ENCODE assay signal across 8 cellular contexts in the genomic region with DNA sequence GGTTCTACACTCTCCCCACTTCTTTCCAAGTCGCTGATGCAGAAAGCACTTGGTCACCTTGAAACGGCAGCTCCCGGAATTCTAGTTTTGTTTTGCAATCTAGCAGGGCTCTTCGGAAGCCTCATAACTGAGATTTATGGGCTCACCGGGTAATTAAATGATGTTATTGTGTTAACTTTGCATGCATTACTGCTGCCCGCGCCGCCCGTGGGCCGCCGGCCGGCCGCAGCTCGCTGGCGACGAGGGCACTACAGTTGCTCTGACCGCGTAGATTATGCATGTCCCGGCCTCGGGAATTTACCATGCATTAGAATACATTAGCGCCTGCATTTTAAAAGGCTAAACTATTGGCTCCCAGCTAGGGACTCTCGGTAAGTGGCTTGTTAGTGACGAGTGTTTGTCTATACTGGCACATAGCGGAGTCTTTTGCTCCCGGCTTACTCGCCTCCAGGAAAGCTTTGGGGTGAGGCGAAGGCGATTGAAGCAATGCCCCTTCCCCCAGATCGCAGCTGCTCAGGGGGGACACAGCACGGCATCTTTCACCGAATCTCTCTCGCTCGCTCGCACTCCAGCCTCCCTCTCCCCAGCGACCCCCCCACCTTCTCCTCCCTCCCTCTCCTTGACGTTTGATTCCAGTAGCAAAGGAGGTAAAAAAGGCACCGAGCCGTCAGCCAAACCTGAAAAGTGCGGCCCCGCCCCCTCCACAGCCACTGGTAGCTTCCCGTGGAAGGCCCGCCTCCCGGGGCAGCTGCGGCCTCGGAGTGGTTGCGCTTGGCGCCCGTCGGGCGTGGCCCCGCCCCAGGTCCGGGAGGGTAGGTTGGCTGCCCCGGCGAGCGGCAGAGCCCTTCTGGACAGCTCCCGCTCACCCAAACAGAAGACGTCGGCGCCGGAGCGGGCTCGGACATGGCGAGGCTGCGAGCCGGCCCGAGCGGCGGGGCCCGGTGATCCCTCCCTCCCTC. TPM values are rescaled to one million over a fixed set of nuclear protein-coding genes. Genes with fewer than 3 reads are reported as not detected.
DNase-seq lines count a peak whose midpoint lies in the region; ATAC-seq and TF ChIP-seq lines count a peak whose summit lies in the region.

Gene ONECUT2 (plus strand): TSS at position 839 of the 959 bp plus-strand sequence. CDS start 343 bp downstream, outside the sequence.

- peaks cover 3% of the 10 kb centered on the region for H3K36me3 Mint-ChIP-seq in T-helper 2 cell treated with Interferon-gamma antibody and Interleukin-4, amounts not matched to agents 5 μg/mL and 100 μg/mL, for 36 hours (ENCODE audit: low read depth)

- ATAC-seq in HCT116 (peak; percentile 97), GM19455 (IDR thresholded peaks at IDR 0.05; ENCODE audit: unreplicated experiment) (no peak)

- no peaks in the 10 kb centered on the region for H3K9me3 ChIP-seq in HCT116 (ENCODE audit: control insufficient read depth in 1 of 2, insufficient read depth in 1 of 2, low read depth in 1 of 2, low read length in 2 of 2)

- H4K20me1 ChIP-seq in HCT116 (ENCODE audit: insufficient read depth) = no peaks in the 10 kb centered on the region

- intact Hi-C loops in HCT116 (cut with micrococcal nuclease) = loop anchor here (5.0 kb wide), 1 partner anchor 228 kb away; no protein-coding TSS in a partner anchor

- H3K79me2 ChIP-seq in HCT116 (ENCODE audit: insufficient read depth, low read length) = peaks cover 5% of the 10 kb centered on the region; the same call in 1 of the 2 replicates

- H3K27me3 Mint-ChIP-seq in T-helper 2 cell treated with Interferon-gamma antibody and Interleukin-4, amounts not matched to agents 5 μg/mL and 100 μg/mL, for 36 hours (ENCODE audit: low read depth) = peaks cover 88% of the 10 kb centered on the region

- H3K27ac ChIP-seq in HCT116 (ENCODE audit: low read depth, low read length) = no peak within 1 kb of the TSS

- TF ChIP-seq RAD21 in HCT116 (IDR thresholded peaks at IDR 0.05; ENCODE audit: low read depth) = no peak

- peak within 1 kb of the TSS; percentile 87 for H3K4me2 ChIP-seq in HCT116 (ENCODE audit: low read length)

- peaks cover 18 to 33% of the 10 kb centered on the region in 2 experiments; a peak in 3 of 4 replicates for H3K4me1 ChIP-seq in HCT116 (ENCODE audit: control insufficient read depth in 1 of 2, insufficient read depth in 2 of 2, low read length in 2 of 2)

- peak within 1 kb of the TSS; percentile 96 for H2AFZ ChIP-seq in HCT116 (ENCODE audit: low read depth, low read length, poor library complexity, severe bottlenecking)

- H3K9ac ChIP-seq in HCT116 (ENCODE audit: low read length) = no peak within 1 kb of the TSS

- peak within 1 kb of the TSS; percentile 73 for H3K27ac Mint-ChIP-seq in T-helper 2 cell treated with Interferon-gamma antibody and Interleukin-4, amounts not matched to agents 5 μg/mL and 100 μg/mL, for 36 hours

- CTCF ChIA-PET in HCT116 (lab: Charles Lee) = interaction anchor here (0.6 to 1.5 kb wide), 6 partner anchors 11 to 566 kb away, joined by 3 to 7 read pairs (median 4); no protein-coding TSS in a partner anchor

- H3K4me3 Mint-ChIP-seq in T-helper 2 cell treated with Interferon-gamma antibody and Interleukin-4, amounts not matched to agents 5 μg/mL and 100 μg/mL, for 36 hours = peak within 1 kb of the TSS; percentile 50

- DNase-seq in COLO829 (ENCODE audit: low spot score) (peak; percentile 90), HCT116 (ENCODE audit: low read depth, low spot score) (peak; percentile 80), NCI-H1694 treated with DMSO at 0.1 percent for 48 hours (lab: John Stamatoyannopoulos, UW) (peak; percentile 83), astrocyte of the hippocampus (ENCODE audit: low read depth, low spot score) (peak; percentile 97), hepatic stellate cell (ENCODE audit: low spot score) (peak; percentile 98), pulmonary artery endothelial cell (ENCODE audit: low read depth, low spot score) (peak; percentile 70)
- DNase-seq in T-helper 2 cell treated with Interferon-gamma antibody and Interleukin-4, amounts not matched to agents 5 μg/mL and 100 μg/mL, for 36 hours (ENCODE audit: low spot score) = peak; percentile 25

- RAD21 ChIA-PET in HCT116 (lab: Charles Lee; ENCODE audit: low non-redundant PET in 1 of 2, low total read pairs in 2 of 2, uncharacterized antibody in 2 of 2, unreplicated experiment in 2 of 2) = interaction anchor here (0.6 to 0.8 kb wide), 3 partner anchors 17 to 684 kb away, joined by 3 to 5 read pairs (median 3); no protein-coding TSS in a partner anchor

- no peak for TF ChIP-seq POLR2A in HCT116 (IDR thresholded peaks at IDR 0.05; ENCODE audit: borderline replicate concordance, extremely low read depth, insufficient read depth, insufficient read length)

- BruUV-seq in HCT116 (replicated peaks; lab: Mats Ljungman, UMichigan) = no TSS peak

- H3K4me1 Mint-ChIP-seq in T-helper 2 cell treated with Interferon-gamma antibody and Interleukin-4, amounts not matched to agents 5 μg/mL and 100 μg/mL, for 36 hours (ENCODE audit: low read depth) = peaks cover 2% of the 10 kb centered on the region

- POLR2A ChIA-PET in HCT116 (lab: Charles Lee) = interaction anchor here (0.5 to 1.0 kb wide), 2 partner anchors 9 to 36 kb away, joined by 3 read pairs; no protein-coding TSS in a partner anchor

- peak within 1 kb of the TSS; percentile 52 to 73 for H3K4me3 ChIP-seq in HCT116 (replicated peaks in 1 of 2; ENCODE audit: low read depth in 1 of 2, low read length in 2 of 2)

- no peak for TF ChIP-seq CTCF in HCT116 (IDR thresholded peaks at IDR 0.05 in 2 of 3, conservative IDR thresholded peaks at IDR 0.05 in 1 of 3; ENCODE audit: borderline replicate concordance in 1 of 3, insufficient read depth in 1 of 3, low read depth in 2 of 3, low read length in 2 of 3)

- no peaks in the 10 kb centered on the region for H3K36me3 ChIP-seq in HCT116 (ENCODE audit: control insufficient read depth in 1 of 2, insufficient read depth in 2 of 2, low read length in 2 of 2)

- peaks cover 4% of the 10 kb centered on the region for H3K9me3 Mint-ChIP-seq in T-helper 2 cell treated with Interferon-gamma antibody and Interleukin-4, amounts not matched to agents 5 μg/mL and 100 μg/mL, for 36 hours

- H3K9me2 ChIP-seq in HCT116 (ENCODE audit: insufficient read depth) = no peaks in the 10 kb centered on the region

- peaks cover 38% of the 10 kb centered on the region for H3K27me3 ChIP-seq in HCT116 (ENCODE audit: insufficient read depth, low read length)

TF ChIP-seq in HCT116, 20 proteins besides CTCF, POLR2A, EP300 and RAD21 (continues in another document):
- TF ChIP-seq ZNF274 (IDR thresholded peaks at IDR 0.05; ENCODE audit: low read depth, low read length) (no peak), EGR1 (IDR thresholded peaks at IDR 0.05; ENCODE audit: low read depth) (no peak), EZH2phosphoT487 (IDR thresholded peaks at IDR 0.05; ENCODE audit: borderline replicate concordance) (no peak), SRF (IDR thresholded peaks at IDR 0.05; ENCODE audit: low read depth) (no peak), FOSL1 (IDR thresholded peaks at IDR 0.05; ENCODE audit: low read depth) (no peak), TCF7L2 (IDR thresholded peaks at IDR 0.05; ENCODE audit: borderline replicate concordance, extremely low read depth, insufficient read depth, insufficient read length) (peak; percentile 15), EZH2 (IDR thresholded peaks at IDR 0.05) (no peak), ELF1 (IDR thresholded peaks at IDR 0.05; ENCODE audit: borderline replicate concordance, low read depth) (no peak), ATF3 (IDR thresholded peaks at IDR 0.05) (no peak), CBX3 (IDR thresholded peaks at IDR 0.05; ENCODE audit: low read depth) (no peak), POLR2AphosphoS5 (IDR thresholded peaks at IDR 0.05; ENCODE audit: low read depth, low read length) (peak; percentile 49; the same call in 1 of the 2 replicates), MAX (IDR thresholded peaks at IDR 0.05) (no peak), CEBPB (IDR thresholded peaks at IDR 0.05; ENCODE audit: low read depth) (no peak), JUND (IDR thresholded peaks at IDR 0.05) (no peak), YY1 (IDR thresholded peaks at IDR 0.05; ENCODE audit: extremely low read depth, insufficient replicate concordance, low read depth, low read length) (peak; percentile 10), SP1 (IDR thresholded peaks at IDR 0.05; ENCODE audit: low read depth) (peak; percentile 89)
- TF ChIP-seq, protein P1, sequence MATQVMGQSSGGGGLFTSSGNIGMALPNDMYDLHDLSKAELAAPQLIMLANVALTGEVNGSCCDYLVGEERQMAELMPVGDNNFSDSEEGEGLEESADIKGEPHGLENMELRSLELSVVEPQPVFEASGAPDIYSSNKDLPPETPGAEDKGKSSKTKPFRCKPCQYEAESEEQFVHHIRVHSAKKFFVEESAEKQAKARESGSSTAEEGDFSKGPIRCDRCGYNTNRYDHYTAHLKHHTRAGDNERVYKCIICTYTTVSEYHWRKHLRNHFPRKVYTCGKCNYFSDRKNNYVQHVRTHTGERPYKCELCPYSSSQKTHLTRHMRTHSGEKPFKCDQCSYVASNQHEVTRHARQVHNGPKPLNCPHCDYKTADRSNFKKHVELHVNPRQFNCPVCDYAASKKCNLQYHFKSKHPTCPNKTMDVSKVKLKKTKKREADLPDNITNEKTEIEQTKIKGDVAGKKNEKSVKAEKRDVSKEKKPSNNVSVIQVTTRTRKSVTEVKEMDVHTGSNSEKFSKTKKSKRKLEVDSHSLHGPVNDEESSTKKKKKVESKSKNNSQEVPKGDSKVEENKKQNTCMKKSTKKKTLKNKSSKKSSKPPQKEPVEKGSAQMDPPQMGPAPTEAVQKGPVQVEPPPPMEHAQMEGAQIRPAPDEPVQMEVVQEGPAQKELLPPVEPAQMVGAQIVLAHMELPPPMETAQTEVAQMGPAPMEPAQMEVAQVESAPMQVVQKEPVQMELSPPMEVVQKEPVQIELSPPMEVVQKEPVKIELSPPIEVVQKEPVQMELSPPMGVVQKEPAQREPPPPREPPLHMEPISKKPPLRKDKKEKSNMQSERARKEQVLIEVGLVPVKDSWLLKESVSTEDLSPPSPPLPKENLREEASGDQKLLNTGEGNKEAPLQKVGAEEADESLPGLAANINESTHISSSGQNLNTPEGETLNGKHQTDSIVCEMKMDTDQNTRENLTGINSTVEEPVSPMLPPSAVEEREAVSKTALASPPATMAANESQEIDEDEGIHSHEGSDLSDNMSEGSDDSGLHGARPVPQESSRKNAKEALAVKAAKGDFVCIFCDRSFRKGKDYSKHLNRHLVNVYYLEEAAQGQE (IDR thresholded peaks at IDR 0.05; ENCODE audit: low read depth) = peak; percentile 56

RNA-seq across cellular contexts. Expression of gene ONECUT2, which starts in this region (rescaled TPM):
- total RNA-seq in HCT116 (2021; ENCODE audit: unreplicated experiment) = 4.3 TPM
- polyA plus RNA-seq in HCT116 (2012) = 0.75 and 0.96 TPM in 2 replicates
- total RNA-seq in pulmonary artery endothelial cell = under 0.01 and 0.04 TPM in 2 replicates

Comparison
In these comparisons a context has a peak if more than half of its experiments do, and no peak if none do; other contexts are left out.
1. Peak in DNase-seq in pulmonary artery endothelial cell; RNA of the gene not detected or under 1 TPM.
2. DNase-seq: peak in every context shown above with its lines; median percentile 98 in hepatic stellate cell; 97 in astrocyte of the hippocampus; 90 in COLO829; 83 in NCI-H1694 treated with DMSO at 0.1 percent for 48 hours; 80 in HCT116; 70 in pulmonary artery endothelial cell; 25 in T-helper 2 cell treated with Interferon-gamma antibody and Interleukin-4, amounts not matched to agents 5 μg/mL and 100 μg/mL, for 36 hours.